ENCODE assay signal across 8 cellular contexts in the genomic region with DNA sequence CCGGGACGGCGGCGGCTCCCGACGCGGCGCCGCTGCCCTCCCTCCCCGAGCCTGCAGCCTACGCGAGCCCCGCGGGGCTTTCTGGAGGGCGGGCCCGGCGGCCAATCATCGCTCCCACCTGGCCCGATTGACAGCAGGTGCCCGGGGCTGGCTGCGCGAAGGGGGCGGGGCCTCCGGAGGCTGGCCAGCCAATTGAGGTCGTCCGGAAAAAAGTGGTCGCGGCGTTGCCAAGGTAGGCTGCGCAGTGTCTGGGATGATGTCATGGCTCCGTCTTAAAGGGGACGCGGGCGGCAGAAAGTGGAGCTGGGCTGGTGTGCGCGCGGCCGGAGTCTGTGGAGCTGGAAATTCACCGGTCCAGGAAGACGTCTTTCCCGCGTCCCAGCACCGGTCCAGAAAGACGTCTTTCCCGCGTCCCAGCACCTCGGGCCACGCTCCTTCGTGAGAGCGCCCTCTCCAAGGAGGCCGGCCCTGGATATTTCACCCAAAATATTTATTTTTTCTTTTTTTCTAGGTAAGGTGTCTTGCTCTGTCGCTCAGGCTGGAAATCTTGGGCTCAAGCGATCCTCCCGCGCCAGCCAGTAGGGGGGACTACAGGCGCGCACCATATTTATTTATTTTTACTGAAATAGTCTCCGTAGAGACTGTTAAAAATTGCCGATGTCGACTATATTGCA. TPM values are rescaled to one million over a fixed set of nuclear protein-coding genes. Genes with fewer than 3 reads are reported as not detected.
DNase-seq lines count a peak whose midpoint lies in the region; TF ChIP-seq lines count a peak whose summit lies in the region.

A gene (minus strand): TSS at position 83 of the 674 bp plus-strand sequence. CDS start 154 bp downstream, outside the sequence.

- TF ChIP-seq POLR2A in esophagus squamous epithelium (IDR thresholded peaks at IDR 0.05) = peak in 3 of 4 donors; percentile 63 to 87 (median 65)

- H3K27ac ChIP-seq in GM23248 = peak within 1 kb of the TSS; percentile 98
- H3K27ac ChIP-seq in esophagus squamous epithelium = peak within 1 kb of the TSS; percentile 95 to 100 (median 98)

- peak within 1 kb of the TSS; percentile 97 for H3K4me2 ChIP-seq in GM23248 (ENCODE audit: unreplicated experiment)

- peak; percentile 99 for DNase-seq in Daoy (ENCODE audit: low read depth)
- peak; percentile 99 for DNase-seq in GM23248
- DNase-seq in Kasumi-1 (lab: John Stamatoyannopoulos, UW) = peak; percentile 99 to 100
- DNase-seq in RKO (ENCODE audit: low spot score) = peak; percentile 99
- DNase-seq in activated T-helper 1 cell treated with Interleukin-2 at 50 U/mL for 16 hours (ENCODE audit: low read depth) = peak; percentile 96
- DNase-seq in esophagus squamous epithelium (lab: John Stamatoyannopoulos, UW) = peak; percentile 81
- peak; percentile 99 for DNase-seq in myocyte (ENCODE audit: low read depth)
- peak; percentile 96 to 98 for DNase-seq in stimulated activated CD8-positive, alpha-beta memory T cell treated with anti-CD3 and anti-CD28 coated beads, Interleukin-7, amount 100 ng/mL, for 48 hours (ENCODE audit: extremely low read depth in 1 of 2, low read depth in 1 of 2)

- no peaks in the 10 kb centered on the region for H4K20me1 ChIP-seq in GM23248 (ENCODE audit: insufficient read depth)

- H3F3A ChIP-seq in GM23248 (ENCODE audit: insufficient read depth) = peaks cover 20% of the 10 kb centered on the region

- H3K79me2 ChIP-seq in GM23248 (ENCODE audit: insufficient read depth) = peaks cover 33% of the 10 kb centered on the region

- peak within 1 kb of the TSS; percentile 86 for H3K9ac ChIP-seq in GM23248

- intact Hi-C loops in esophagus squamous epithelium (cut with DNase I) = no loop called here

- H3K4me1 ChIP-seq in GM23248 (ENCODE audit: insufficient read depth) = peaks cover 14% of the 10 kb centered on the region
- peaks cover 19 to 39% (median 27%) of the 10 kb centered on the region in 3 donors for H3K4me1 ChIP-seq in esophagus squamous epithelium

- 1 to 2% methylated on average over 41 to 55 of the region's 60 CpGs for WGBS in GM23248 (ENCODE audit: low coverage in 1 of 2, low lambda C conversion rate in 2 of 2, missing lambda C conversion rate in 2 of 2), 2 experiments
- WGBS in esophagus squamous epithelium, 2 donors = 0 to 1% methylated on average over 22 to 30 of the region's 60 CpGs

- H2AFZ ChIP-seq in GM23248 = peak within 1 kb of the TSS; percentile 95

- TF ChIP-seq CTCF in esophagus squamous epithelium (IDR thresholded peaks at IDR 0.05) = peak; percentile 27 to 72 (median 61)

- H3K27me3 ChIP-seq in GM23248 (replicated peaks; ENCODE audit: insufficient read depth) = no peaks in the 10 kb centered on the region
- no peaks in the 10 kb centered on the region for H3K27me3 ChIP-seq in esophagus squamous epithelium

- no peaks in the 10 kb centered on the region for H3K9me2 ChIP-seq in GM23248 (ENCODE audit: insufficient read depth)

- in situ Hi-C loops in GM23248 (cut with MboI) = no loop called here

- H3K36me3 ChIP-seq in GM23248 (ENCODE audit: low read depth) (no peaks in the 10 kb centered on the region), esophagus squamous epithelium (peaks cover 0 to 22% (median 6%) of the 10 kb centered on the region in 3 donors)

- H3K9me3 ChIP-seq in GM23248 (ENCODE audit: low read depth) (no peaks in the 10 kb centered on the region), esophagus squamous epithelium (no peaks in the 10 kb centered on the region)

- peak within 1 kb of the TSS; percentile 77 for H3K4me3 ChIP-seq in GM23248
- H3K4me3 ChIP-seq in esophagus squamous epithelium = peak within 1 kb of the TSS; percentile 56 to 94 (median 84)

RNA-seq across cellular contexts. Expression of the gene that starts here (rescaled TPM):
- 20.1 and 25.8 TPM in 2 replicates for total RNA-seq in Daoy (2014; rRNA removed; shearing (Covaris generic))
- 63.6 and 65.8 TPM in 2 replicates for total RNA-seq in GM23248 (2014; rRNA removed; shearing (Covaris generic))
- polyA plus RNA-seq in GM23248 (2016; fragmentation: Nextera tagmentation; extraction: Ambion mirVana) = 53.4 and 55.9 TPM in 2 replicates
- 10 to 100 TPM; 29.3 to 57.8 (median 47.5) TPM for total RNA-seq in esophagus squamous epithelium
- total RNA-seq in myocyte = 81.1 and 87.4 TPM in 2 replicates
- polyA plus RNA-seq in myocyte (2012) = 93.5 TPM

Comparison
In these comparisons a context has a peak if more than half of its experiments do, and no peak if none do; other contexts are left out.
1. Peak in every context shown above with its lines: DNase-seq, H3K4me3 ChIP-seq and H3K27ac ChIP-seq.